ENCODE assay signal across 19 cellular contexts in genomic region chr1:211903490-211904260, GRCh38.
"Had no signal": no experiment of that assay in that cellular context is flagged by ENCODE, and none has a peak within 500 bp of the region (broad histone marks: within the 10 kb centered on the region; RNA-seq: fewer than 3 reads in every experiment).

No MANE protein-coding gene starts in this region.

- H3K36me3 Mint-ChIP-seq: natural killer cell had no signal

- H3K36me3 ChIP-seq: esophagus muscularis mucosa, gastrocnemius medialis, heart right ventricle, right atrium auricular region, suprapubic skin, thyroid gland, upper lobe of left lung, uterus had no signal

- H3K9me3 Mint-ChIP-seq: dendritic cell treated with granulocyte-macrophage colony-stimulating factor and Interleukin-4, amounts not matched to agents 40 ng/mL and 50 ng/mL, for 4 days; effector memory CD8-positive, alpha-beta T cell; natural killer cell; neural crest cell had no signal

- H3K4me1 Mint-ChIP-seq: natural killer cell, neural crest cell had no signal

- DNase-seq: effector memory CD8-positive, alpha-beta T cell; gastrocnemius medialis; heart right ventricle; islet precursor cell; left ventricle myocardium superior; mesendoderm; natural killer cell; stimulated activated CD4-positive, alpha-beta T cell treated with anti-CD3 and anti-CD28 coated beads, Interleukin-2, amount 100 ng/mL, for 48 hours; stimulated activated naive CD4-positive, alpha-beta T cell treated with Interleukin-2 at 50 U/mL for 16 hours; thyroid gland; upper lobe of left lung; uterus had no signal

- H3K9me3 ChIP-seq: esophagus muscularis mucosa, gastrocnemius medialis, right atrium auricular region, suprapubic skin, thyroid gland, upper lobe of left lung, uterus had no signal

- H3K27ac ChIP-seq: epithelial cell of prostate, esophagus muscularis mucosa, gastrocnemius medialis, heart right ventricle, right atrium auricular region, suprapubic skin, thyroid gland, upper lobe of left lung, uterus had no signal

- H3K4me3 ChIP-seq: esophagus muscularis mucosa, gastrocnemius medialis, heart right ventricle, right atrium auricular region, smooth muscle cell, suprapubic skin, thyroid gland, upper lobe of left lung, uterus had no signal

- H3K27me3 Mint-ChIP-seq: dendritic cell treated with granulocyte-macrophage colony-stimulating factor and Interleukin-4, amounts not matched to agents 40 ng/mL and 50 ng/mL, for 4 days; effector memory CD8-positive, alpha-beta T cell had no signal

- H3K27ac Mint-ChIP-seq: dendritic cell treated with granulocyte-macrophage colony-stimulating factor and Interleukin-4, amounts not matched to agents 40 ng/mL and 50 ng/mL, for 4 days; effector memory CD8-positive, alpha-beta T cell; natural killer cell had no signal

- H3K4me1 ChIP-seq: esophagus muscularis mucosa, gastrocnemius medialis, right atrium auricular region, suprapubic skin, thyroid gland, upper lobe of left lung, uterus had no signal

- H3K27me3 ChIP-seq: esophagus muscularis mucosa, gastrocnemius medialis, right atrium auricular region, suprapubic skin, thyroid gland, upper lobe of left lung, uterus had no signal

- H3K4me3 Mint-ChIP-seq: dendritic cell treated with granulocyte-macrophage colony-stimulating factor and Interleukin-4, amounts not matched to agents 40 ng/mL and 50 ng/mL, for 4 days; effector memory CD8-positive, alpha-beta T cell; natural killer cell; neural crest cell had no signal

- ATAC-seq: effector memory CD8-positive, alpha-beta T cell; gastrocnemius medialis; heart right ventricle; left ventricle myocardium superior; natural killer cell had no signal
